Comparison of ENCODE assay signal across 1 cellular context in the genomic region with DNA sequence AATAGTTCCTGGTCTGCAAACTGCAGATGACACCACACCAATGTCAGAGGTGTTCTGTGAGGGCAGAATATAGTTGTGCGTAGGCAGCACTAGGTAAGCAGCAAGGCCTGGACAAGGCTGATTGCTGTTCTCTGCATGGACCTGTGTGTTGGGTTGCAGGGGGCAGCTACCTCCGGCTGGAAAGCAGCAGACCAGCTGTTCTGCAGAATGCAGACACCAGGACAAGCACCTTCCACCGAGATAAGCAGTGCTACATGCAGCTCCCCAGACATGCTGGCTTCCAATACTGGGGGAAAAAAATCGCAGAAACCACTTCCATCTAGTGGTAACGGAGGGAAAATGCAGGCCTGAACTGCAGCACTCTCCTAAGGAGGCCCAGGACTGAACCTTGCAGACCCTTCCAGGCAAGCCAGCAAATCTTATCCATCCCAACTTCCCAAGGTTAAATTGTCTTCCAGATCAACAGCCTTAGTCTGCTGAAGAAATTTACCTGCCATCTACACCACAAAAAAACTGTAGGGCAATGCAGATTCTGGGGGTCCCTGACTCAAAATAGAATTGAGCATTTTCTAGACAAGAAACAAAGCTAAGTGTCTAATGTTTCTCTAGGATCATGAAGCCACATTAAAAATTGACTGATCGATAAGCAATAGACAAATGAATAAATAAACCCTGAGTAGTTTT.
TF ChIP-seq lines count a peak whose summit lies in the region.

No MANE protein-coding gene starts in this region.

TF ChIP-seq in endothelial cell of umbilical vein, 7 proteins besides CTCF, POLR2A, EP300 and RAD21:
- no peak for TF ChIP-seq JUN (IDR thresholded peaks at IDR 0.05; ENCODE audit: borderline replicate concordance, insufficient read depth, insufficient read length, low read depth)
